Comparison of ENCODE assay signal across 1 cellular context in the genomic region with DNA sequence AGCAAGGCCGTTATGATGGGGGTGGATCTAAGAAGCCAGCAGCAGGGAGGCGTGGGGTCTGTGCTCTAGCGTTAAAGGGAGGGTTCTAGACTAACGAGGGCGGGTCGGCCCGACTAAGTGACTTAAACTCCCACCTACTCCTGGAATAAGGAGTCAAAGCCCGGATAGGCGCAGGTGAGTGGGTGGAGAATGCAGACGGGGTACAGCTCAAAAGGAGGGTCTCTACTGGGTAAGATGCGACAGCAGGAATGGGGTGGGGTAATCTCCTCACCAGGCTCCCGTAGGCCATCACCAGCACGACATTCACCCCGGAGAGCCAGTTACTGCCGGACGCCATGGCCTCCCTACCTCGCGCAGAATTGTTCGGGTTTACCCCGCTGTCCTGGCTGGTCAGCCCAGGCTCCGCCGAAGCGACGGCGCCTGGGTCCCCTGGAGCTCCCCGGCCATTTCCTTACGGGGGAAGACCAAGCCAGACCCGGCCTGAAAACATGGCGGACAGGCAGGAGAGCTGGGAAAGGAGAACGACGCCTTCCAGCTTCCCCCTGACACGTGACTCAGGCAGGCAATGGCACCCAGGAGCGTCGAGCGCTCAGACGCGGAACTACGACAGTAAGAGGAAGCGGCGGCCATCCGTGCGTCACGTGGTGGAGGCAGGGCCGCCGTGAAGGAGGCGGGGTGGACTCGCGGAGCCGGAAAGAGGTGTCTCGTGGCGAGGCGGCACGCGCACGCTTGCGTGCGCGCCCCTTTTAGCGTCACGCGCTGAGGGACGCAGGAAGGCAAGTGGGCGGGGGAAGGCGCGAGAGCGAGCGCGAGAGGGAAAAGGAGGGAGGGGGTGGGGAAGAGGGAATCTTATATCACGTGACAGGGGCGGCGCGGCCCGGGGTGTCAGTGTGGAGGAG.
A peak's percentile ranks its signal among the peaks of the same experiment; 100 is the strongest.
TF ChIP-seq lines count a peak whose summit lies in the region.

A gene with protein sequence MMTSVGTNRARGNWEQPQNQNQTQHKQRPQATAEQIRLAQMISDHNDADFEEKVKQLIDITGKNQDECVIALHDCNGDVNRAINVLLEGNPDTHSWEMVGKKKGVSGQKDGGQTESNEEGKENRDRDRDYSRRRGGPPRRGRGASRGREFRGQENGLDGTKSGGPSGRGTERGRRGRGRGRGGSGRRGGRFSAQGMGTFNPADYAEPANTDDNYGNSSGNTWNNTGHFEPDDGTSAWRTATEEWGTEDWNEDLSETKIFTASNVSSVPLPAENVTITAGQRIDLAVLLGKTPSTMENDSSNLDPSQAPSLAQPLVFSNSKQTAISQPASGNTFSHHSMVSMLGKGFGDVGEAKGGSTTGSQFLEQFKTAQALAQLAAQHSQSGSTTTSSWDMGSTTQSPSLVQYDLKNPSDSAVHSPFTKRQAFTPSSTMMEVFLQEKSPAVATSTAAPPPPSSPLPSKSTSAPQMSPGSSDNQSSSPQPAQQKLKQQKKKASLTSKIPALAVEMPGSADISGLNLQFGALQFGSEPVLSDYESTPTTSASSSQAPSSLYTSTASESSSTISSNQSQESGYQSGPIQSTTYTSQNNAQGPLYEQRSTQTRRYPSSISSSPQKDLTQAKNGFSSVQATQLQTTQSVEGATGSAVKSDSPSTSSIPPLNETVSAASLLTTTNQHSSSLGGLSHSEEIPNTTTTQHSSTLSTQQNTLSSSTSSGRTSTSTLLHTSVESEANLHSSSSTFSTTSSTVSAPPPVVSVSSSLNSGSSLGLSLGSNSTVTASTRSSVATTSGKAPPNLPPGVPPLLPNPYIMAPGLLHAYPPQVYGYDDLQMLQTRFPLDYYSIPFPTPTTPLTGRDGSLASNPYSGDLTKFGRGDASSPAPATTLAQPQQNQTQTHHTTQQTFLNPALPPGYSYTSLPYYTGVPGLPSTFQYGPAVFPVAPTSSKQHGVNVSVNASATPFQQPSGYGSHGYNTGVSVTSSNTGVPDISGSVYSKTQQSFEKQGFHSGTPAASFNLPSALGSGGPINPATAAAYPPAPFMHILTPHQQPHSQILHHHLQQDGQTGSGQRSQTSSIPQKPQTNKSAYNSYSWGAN (plus strand): TSS at position 885 of the 899 bp plus-strand sequence. CDS start 4,169 bp downstream, outside the sequence.

TF ChIP-seq in K562, 482 proteins besides CTCF, POLR2A, EP300 and RAD21 (continued from another document and continues in another):
- TF ChIP-seq, protein P1, sequence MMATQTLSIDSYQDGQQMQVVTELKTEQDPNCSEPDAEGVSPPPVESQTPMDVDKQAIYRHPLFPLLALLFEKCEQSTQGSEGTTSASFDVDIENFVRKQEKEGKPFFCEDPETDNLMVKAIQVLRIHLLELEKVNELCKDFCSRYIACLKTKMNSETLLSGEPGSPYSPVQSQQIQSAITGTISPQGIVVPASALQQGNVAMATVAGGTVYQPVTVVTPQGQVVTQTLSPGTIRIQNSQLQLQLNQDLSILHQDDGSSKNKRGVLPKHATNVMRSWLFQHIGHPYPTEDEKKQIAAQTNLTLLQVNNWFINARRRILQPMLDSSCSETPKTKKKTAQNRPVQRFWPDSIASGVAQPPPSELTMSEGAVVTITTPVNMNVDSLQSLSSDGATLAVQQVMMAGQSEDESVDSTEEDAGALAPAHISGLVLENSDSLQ (IDR thresholded peaks at IDR 0.05): peak; percentile 75
- TF ChIP-seq ARID2 (IDR thresholded peaks at IDR 0.05): no peak
- TF ChIP-seq, protein P2, sequence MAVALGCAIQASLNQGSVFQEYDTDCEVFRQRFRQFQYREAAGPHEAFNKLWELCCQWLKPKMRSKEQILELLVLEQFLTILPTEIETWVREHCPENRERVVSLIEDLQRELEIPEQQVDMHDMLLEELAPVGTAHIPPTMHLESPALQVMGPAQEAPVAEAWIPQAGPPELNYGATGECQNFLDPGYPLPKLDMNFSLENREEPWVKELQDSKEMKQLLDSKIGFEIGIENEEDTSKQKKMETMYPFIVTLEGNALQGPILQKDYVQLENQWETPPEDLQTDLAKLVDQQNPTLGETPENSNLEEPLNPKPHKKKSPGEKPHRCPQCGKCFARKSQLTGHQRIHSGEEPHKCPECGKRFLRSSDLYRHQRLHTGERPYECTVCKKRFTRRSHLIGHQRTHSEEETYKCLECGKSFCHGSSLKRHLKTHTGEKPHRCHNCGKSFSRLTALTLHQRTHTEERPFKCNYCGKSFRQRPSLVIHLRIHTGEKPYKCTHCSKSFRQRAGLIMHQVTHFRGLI (CRISPR knock-in tag; IDR thresholded peaks at IDR 0.05): no peak
- TF ChIP-seq, protein P3, sequence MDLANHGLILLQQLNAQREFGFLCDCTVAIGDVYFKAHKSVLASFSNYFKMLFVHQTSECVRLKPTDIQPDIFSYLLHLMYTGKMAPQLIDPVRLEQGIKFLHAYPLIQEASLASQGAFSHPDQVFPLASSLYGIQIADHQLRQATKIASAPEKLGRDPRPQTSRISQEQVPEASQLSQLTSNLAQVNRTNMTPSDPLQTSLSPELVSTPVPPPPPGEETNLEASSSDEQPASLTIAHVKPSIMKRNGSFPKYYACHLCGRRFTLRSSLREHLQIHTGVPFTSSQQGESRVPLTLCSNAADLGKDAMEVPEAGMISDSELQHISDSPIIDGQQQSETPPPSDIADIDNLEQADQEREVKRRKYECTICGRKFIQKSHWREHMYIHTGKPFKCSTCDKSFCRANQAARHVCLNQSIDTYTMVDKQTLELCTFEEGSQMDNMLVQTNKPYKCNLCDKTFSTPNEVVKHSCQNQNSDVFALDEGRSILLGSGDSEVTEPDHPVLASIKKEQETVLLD (IDR thresholded peaks at IDR 0.05): peak; percentile 99
- TF ChIP-seq, protein P4, sequence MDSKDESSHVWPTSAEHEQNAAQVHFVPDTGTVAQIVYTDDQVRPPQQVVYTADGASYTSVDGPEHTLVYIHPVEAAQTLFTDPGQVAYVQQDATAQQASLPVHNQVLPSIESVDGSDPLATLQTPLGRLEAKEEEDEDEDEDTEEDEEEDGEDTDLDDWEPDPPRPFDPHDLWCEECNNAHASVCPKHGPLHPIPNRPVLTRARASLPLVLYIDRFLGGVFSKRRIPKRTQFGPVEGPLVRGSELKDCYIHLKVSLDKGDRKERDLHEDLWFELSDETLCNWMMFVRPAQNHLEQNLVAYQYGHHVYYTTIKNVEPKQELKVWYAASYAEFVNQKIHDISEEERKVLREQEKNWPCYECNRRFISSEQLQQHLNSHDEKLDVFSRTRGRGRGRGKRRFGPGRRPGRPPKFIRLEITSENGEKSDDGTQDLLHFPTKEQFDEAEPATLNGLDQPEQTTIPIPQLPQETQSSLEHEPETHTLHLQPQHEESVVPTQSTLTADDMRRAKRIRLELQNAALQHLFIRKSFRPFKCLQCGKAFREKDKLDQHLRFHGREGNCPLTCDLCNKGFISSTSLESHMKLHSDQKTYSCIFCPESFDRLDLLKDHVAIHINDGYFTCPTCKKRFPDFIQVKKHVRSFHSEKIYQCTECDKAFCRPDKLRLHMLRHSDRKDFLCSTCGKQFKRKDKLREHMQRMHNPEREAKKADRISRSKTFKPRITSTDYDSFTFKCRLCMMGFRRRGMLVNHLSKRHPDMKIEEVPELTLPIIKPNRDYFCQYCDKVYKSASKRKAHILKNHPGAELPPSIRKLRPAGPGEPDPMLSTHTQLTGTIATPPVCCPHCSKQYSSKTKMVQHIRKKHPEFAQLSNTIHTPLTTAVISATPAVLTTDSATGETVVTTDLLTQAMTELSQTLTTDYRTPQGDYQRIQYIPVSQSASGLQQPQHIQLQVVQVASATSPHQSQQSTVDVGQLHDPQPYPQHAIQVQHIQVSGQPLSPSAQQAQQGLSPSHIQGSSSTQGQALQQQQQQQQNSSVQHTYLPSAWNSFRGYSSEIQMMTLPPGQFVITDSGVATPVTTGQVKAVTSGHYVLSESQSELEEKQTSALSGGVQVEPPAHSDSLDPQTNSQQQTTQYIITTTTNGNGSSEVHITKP (IDR thresholded peaks at IDR 0.05; ENCODE audit: partially characterized antibody): no peak
- peak; percentile 82 to 96 for TF ChIP-seq MAZ (CRISPR knock-in tag; conservative IDR thresholded peaks at IDR 0.05 in 1 of 2, IDR thresholded peaks at IDR 0.05 in 1 of 2)
- no peak for TF ChIP-seq CSDE1 (IDR thresholded peaks at IDR 0.05)
- TF ChIP-seq, protein P5, sequence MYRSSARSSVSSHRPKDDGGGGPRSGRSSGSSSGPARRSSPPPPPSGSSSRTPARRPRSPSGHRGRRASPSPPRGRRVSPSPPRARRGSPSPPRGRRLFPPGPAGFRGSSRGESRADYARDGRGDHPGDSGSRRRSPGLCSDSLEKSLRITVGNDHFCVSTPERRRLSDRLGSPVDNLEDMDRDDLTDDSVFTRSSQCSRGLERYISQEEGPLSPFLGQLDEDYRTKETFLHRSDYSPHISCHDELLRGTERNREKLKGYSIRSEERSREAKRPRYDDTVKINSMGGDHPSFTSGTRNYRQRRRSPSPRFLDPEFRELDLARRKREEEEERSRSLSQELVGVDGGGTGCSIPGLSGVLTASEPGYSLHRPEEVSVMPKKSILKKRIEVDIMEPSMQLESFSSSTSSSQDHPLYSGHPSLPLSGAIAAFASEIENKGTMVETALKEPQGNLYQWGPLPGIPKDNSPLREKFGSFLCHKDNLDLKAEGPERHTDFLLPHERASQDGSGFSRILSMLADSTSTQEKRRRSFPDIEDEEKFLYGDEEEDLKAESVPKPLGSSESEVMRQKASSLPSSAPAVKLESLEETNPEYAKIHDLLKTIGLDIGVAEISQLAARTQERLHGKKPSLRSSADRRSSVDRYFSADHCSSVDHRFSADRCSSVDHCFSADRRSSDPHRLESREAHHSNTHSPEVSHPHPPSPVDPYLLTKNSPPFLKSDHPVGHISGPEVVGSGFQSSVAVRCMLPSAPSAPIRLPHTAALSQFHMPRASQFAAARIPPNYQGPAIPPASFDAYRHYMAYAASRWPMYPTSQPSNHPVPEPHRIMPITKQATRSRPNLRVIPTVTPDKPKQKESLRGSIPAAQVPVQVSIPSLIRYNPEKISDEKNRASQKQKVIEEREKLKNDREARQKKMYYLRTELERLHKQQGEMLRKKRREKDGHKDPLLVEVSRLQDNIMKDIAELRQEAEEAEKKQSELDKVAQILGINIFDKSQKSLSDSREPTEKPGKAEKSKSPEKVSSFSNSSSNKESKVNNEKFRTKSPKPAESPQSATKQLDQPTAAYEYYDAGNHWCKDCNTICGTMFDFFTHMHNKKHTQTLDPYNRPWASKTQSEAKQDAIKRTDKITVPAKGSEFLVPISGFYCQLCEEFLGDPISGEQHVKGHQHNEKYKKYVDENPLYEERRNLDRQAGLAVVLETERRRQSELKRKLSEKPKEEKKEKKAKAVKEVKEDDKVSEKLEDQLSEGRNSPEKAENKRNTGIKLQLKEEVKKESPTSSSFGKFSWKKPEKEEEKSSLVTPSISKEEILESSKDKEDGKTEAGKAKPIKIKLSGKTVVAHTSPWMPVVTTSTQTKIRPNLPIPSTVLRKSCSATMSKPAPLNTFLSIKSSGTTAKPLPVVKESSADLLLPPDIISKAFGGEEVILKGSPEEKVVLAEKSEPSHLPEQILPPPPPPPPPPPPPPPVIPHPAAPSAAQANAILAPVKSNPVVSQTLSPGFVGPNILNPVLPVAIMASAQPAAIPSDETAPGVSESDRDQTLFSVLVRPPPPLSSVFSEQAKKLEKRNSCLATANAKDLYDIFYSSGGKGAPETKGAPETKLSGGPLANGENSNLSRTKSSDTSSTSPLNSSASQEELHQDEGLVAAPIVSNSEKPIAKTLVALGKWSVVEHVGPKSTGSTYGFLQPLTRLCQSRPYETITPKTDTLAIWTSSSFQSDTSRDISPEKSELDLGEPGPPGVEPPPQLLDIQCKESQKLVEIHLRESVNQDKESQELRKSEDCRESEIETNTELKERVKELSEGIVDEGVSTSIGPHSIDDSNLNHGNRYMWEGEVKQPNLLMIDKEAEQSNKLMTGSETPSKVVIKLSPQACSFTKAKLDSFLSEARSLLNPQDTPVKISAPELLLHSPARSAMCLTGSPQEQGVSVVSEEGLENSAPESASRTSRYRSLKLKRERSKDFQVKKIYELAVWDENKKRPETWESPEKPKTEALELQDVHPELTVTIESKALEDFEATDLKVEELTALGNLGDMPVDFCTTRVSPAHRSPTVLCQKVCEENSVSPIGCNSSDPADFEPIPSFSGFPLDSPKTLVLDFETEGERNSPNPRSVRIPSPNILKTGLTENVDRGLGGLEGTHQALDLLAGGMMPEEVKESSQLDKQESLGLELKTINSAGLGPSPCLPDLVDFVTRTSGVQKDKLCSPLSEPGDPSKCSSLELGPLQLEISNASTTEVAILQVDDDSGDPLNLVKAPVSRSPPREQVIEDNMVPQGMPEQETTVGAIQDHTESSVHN (IDR thresholded peaks at IDR 0.05; ENCODE audit: borderline replicate concordance in 1 of 2, low read depth in 1 of 2): no peak
- TF ChIP-seq, protein P6, sequence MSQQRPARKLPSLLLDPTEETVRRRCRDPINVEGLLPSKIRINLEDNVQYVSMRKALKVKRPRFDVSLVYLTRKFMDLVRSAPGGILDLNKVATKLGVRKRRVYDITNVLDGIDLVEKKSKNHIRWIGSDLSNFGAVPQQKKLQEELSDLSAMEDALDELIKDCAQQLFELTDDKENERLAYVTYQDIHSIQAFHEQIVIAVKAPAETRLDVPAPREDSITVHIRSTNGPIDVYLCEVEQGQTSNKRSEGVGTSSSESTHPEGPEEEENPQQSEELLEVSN (IDR thresholded peaks at IDR 0.05; ENCODE audit: borderline replicate concordance in 1 of 2, extremely low read depth in 1 of 2, insufficient read depth in 1 of 2, insufficient read length in 1 of 2, low read depth in 1 of 2, low read length in 1 of 2, poor library complexity in 1 of 2, severe bottlenecking in 1 of 2): peak; percentile 90 to 94
- TF ChIP-seq, protein P7, sequence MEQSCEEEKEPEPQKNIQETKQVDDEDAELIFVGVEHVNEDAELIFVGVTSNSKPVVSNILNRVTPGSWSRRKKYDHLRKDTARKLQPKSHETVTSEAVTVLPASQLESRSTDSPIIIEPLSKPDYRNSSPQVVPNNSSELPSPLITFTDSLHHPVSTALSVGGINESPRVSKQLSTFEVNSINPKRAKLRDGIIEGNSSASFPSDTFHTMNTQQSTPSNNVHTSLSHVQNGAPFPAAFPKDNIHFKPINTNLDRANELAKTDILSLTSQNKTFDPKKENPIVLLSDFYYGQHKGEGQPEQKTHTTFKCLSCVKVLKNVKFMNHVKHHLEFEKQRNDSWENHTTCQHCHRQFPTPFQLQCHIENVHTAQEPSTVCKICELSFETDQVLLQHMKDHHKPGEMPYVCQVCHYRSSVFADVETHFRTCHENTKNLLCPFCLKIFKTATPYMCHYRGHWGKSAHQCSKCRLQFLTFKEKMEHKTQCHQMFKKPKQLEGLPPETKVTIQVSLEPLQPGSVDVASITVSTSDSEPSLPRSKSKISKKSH (CRISPR knock-in tag; IDR thresholded peaks at IDR 0.05): no peak
- TF ChIP-seq, protein P8, sequence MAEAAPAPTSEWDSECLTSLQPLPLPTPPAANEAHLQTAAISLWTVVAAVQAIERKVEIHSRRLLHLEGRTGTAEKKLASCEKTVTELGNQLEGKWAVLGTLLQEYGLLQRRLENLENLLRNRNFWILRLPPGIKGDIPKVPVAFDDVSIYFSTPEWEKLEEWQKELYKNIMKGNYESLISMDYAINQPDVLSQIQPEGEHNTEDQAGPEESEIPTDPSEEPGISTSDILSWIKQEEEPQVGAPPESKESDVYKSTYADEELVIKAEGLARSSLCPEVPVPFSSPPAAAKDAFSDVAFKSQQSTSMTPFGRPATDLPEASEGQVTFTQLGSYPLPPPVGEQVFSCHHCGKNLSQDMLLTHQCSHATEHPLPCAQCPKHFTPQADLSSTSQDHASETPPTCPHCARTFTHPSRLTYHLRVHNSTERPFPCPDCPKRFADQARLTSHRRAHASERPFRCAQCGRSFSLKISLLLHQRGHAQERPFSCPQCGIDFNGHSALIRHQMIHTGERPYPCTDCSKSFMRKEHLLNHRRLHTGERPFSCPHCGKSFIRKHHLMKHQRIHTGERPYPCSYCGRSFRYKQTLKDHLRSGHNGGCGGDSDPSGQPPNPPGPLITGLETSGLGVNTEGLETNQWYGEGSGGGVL (CRISPR knock-in tag; IDR thresholded peaks at IDR 0.05): no peak
- TF ChIP-seq ZFP36 (IDR thresholded peaks at IDR 0.05; ENCODE audit: low read depth, low read length, partially characterized antibody): no peak
- TF ChIP-seq NFE2 (IDR thresholded peaks at IDR 0.05; ENCODE audit: low read depth): no peak
- TF ChIP-seq NBN (IDR thresholded peaks at IDR 0.05; ENCODE audit: low read depth): peak; percentile 87; the same call in 1 of the 2 replicates
- peak; percentile 85 for TF ChIP-seq TAF7 (tag; IDR thresholded peaks at IDR 0.05)
- peak; percentile 17; the same call in 1 of the 2 replicates for TF ChIP-seq SREBF1 (IDR thresholded peaks at IDR 0.05; ENCODE audit: borderline replicate concordance, low read depth, low read length)
- TF ChIP-seq NR1H2 (CRISPR knock-in tag; IDR thresholded peaks at IDR 0.05): no peak
- TF ChIP-seq SRSF9 (IDR thresholded peaks at IDR 0.05; ENCODE audit: borderline replicate concordance, low read depth, low read length): no peak
